ENCODE assay signal across 3 cellular contexts in genomic region chr10:95266674-95267095, GRCh38.
TF ChIP-seq lines count a peak whose summit lies in the region.

No MANE protein-coding gene starts in this region.

TF ChIP-seq in GM12891, 5 proteins besides CTCF, POLR2A, EP300 and RAD21 (continued from another document):
- TF ChIP-seq TAF1 (IDR thresholded peaks at IDR 0.05; ENCODE audit: low read depth, low read length), result no peak
- TF ChIP-seq PAX5 (IDR thresholded peaks at IDR 0.05; ENCODE audit: insufficient read depth, low read length, severe bottlenecking), result no peak
- peak; percentile 75 for TF ChIP-seq SPI1 (IDR thresholded peaks at IDR 0.05; ENCODE audit: low read depth, low read length)

TF ChIP-seq in HCT116, 20 proteins besides CTCF, POLR2A, EP300 and RAD21:
- TF ChIP-seq, protein P1, sequence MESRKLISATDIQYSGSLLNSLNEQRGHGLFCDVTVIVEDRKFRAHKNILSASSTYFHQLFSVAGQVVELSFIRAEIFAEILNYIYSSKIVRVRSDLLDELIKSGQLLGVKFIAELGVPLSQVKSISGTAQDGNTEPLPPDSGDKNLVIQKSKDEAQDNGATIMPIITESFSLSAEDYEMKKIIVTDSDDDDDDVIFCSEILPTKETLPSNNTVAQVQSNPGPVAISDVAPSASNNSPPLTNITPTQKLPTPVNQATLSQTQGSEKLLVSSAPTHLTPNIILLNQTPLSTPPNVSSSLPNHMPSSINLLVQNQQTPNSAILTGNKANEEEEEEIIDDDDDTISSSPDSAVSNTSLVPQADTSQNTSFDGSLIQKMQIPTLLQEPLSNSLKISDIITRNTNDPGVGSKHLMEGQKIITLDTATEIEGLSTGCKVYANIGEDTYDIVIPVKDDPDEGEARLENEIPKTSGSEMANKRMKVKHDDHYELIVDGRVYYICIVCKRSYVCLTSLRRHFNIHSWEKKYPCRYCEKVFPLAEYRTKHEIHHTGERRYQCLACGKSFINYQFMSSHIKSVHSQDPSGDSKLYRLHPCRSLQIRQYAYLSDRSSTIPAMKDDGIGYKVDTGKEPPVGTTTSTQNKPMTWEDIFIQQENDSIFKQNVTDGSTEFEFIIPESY (IDR thresholded peaks at IDR 0.05; ENCODE audit: extremely low read depth, insufficient replicate concordance, low read length), result no peak
- TF ChIP-seq ZNF274 (IDR thresholded peaks at IDR 0.05; ENCODE audit: low read depth, low read length), result no peak
- no peak for TF ChIP-seq TCF7L2 (IDR thresholded peaks at IDR 0.05; ENCODE audit: borderline replicate concordance, extremely low read depth, insufficient read depth, insufficient read length)
- TF ChIP-seq MAX (IDR thresholded peaks at IDR 0.05), result no peak
- no peak for TF ChIP-seq EZH2 (IDR thresholded peaks at IDR 0.05)
- TF ChIP-seq EGR1 (IDR thresholded peaks at IDR 0.05; ENCODE audit: low read depth), result no peak
- peak; percentile 50; the same call in 1 of the 2 replicates for TF ChIP-seq ATF3 (IDR thresholded peaks at IDR 0.05)
- TF ChIP-seq SRF (IDR thresholded peaks at IDR 0.05; ENCODE audit: low read depth), result no peak
- no peak for TF ChIP-seq ZFX (IDR thresholded peaks at IDR 0.05)
- no peak for TF ChIP-seq YY1 (IDR thresholded peaks at IDR 0.05; ENCODE audit: extremely low read depth, insufficient replicate concordance, low read depth, low read length)
- TF ChIP-seq JUND (IDR thresholded peaks at IDR 0.05), result peak; percentile 38
- no peak for TF ChIP-seq CBX3 (IDR thresholded peaks at IDR 0.05; ENCODE audit: low read depth)
- no peak for TF ChIP-seq ELF1 (IDR thresholded peaks at IDR 0.05; ENCODE audit: borderline replicate concordance, low read depth)
- TF ChIP-seq, protein P2, sequence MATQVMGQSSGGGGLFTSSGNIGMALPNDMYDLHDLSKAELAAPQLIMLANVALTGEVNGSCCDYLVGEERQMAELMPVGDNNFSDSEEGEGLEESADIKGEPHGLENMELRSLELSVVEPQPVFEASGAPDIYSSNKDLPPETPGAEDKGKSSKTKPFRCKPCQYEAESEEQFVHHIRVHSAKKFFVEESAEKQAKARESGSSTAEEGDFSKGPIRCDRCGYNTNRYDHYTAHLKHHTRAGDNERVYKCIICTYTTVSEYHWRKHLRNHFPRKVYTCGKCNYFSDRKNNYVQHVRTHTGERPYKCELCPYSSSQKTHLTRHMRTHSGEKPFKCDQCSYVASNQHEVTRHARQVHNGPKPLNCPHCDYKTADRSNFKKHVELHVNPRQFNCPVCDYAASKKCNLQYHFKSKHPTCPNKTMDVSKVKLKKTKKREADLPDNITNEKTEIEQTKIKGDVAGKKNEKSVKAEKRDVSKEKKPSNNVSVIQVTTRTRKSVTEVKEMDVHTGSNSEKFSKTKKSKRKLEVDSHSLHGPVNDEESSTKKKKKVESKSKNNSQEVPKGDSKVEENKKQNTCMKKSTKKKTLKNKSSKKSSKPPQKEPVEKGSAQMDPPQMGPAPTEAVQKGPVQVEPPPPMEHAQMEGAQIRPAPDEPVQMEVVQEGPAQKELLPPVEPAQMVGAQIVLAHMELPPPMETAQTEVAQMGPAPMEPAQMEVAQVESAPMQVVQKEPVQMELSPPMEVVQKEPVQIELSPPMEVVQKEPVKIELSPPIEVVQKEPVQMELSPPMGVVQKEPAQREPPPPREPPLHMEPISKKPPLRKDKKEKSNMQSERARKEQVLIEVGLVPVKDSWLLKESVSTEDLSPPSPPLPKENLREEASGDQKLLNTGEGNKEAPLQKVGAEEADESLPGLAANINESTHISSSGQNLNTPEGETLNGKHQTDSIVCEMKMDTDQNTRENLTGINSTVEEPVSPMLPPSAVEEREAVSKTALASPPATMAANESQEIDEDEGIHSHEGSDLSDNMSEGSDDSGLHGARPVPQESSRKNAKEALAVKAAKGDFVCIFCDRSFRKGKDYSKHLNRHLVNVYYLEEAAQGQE (IDR thresholded peaks at IDR 0.05; ENCODE audit: low read depth), result no peak
- peak; percentile 45 for TF ChIP-seq SP1 (IDR thresholded peaks at IDR 0.05; ENCODE audit: low read depth)

TF ChIP-seq in K562, 482 proteins besides CTCF, POLR2A, EP300 and RAD21 (continued from another document and continues in another):
- TF ChIP-seq, protein P3, sequence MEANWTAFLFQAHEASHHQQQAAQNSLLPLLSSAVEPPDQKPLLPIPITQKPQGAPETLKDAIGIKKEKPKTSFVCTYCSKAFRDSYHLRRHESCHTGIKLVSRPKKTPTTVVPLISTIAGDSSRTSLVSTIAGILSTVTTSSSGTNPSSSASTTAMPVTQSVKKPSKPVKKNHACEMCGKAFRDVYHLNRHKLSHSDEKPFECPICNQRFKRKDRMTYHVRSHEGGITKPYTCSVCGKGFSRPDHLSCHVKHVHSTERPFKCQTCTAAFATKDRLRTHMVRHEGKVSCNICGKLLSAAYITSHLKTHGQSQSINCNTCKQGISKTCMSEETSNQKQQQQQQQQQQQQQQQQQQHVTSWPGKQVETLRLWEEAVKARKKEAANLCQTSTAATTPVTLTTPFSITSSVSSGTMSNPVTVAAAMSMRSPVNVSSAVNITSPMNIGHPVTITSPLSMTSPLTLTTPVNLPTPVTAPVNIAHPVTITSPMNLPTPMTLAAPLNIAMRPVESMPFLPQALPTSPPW (CRISPR knock-in tag; IDR thresholded peaks at IDR 0.05), result peak; percentile 26; the same call in 1 of the 2 replicates
- TF ChIP-seq TCF3 (CRISPR knock-in tag; IDR thresholded peaks at IDR 0.05) (peak; percentile 68), ARID1B (IDR thresholded peaks at IDR 0.05) (peak; percentile 84), ZEB2 (IDR thresholded peaks at IDR 0.05) (peak; percentile 83; the same call in 1 of the 2 replicates), CREM (IDR thresholded peaks at IDR 0.05; ENCODE audit: low read depth) (peak; percentile 35; the same call in 1 of the 2 replicates), ELF1 (tag; IDR thresholded peaks at IDR 0.05) (peak; percentile 75), ZNF212 (CRISPR knock-in tag; IDR thresholded peaks at IDR 0.05) (no peak), TEAD4 (IDR thresholded peaks at IDR 0.05; ENCODE audit: low read length) (peak; percentile 81), TEAD4 (CRISPR knock-in tag; IDR thresholded peaks at IDR 0.05; ENCODE audit: borderline replicate concordance) (no peak), NCOR1 (IDR thresholded peaks at IDR 0.05) (peak; percentile 57; the same call in 1 of the 2 replicates), ZNF175 (CRISPR knock-in tag; IDR thresholded peaks at IDR 0.05; ENCODE audit: low read depth) (peak; percentile 68; the same call in 1 of the 2 replicates), CTCFL (IDR thresholded peaks at IDR 0.05; ENCODE audit: borderline replicate concordance, insufficient read depth, low read depth, low read length, poor library complexity, severe bottlenecking) (no peak), ARNT (IDR thresholded peaks at IDR 0.05) (peak in 1 of 2 experiments; percentile 99; a peak in 2 of 4 replicates), MXI1 (IDR thresholded peaks at IDR 0.05; ENCODE audit: low read depth, low read length) (peak; percentile 61; the same call in 1 of the 2 replicates), BMI1 (IDR thresholded peaks at IDR 0.05; ENCODE audit: low read length) (0 out of 2 replicates have a peak, but pooled peaks have one; percentile 47), POLR2H (tag; IDR thresholded peaks at IDR 0.05; ENCODE audit: low read depth) (0 out of 2 replicates have a peak, but pooled peaks have one; percentile 16), HDAC2 (IDR thresholded peaks at IDR 0.05) (peak; percentile 41; the same call in 1 of the 2 replicates), USF2 (CRISPR knock-in tag; IDR thresholded peaks at IDR 0.05) (no peak), CTBP1 (IDR thresholded peaks at IDR 0.05; ENCODE audit: borderline replicate concordance) (peak; percentile 52; the same call in 1 of the 2 replicates), TEAD1 (CRISPR knock-in tag; IDR thresholded peaks at IDR 0.05) (peak in 1 of 2 experiments; percentile 5; a peak in 1 of 4 replicates), JUN (IDR thresholded peaks at IDR 0.05; ENCODE audit: borderline replicate concordance, low read depth, low read length) (peak; percentile 86), JUN (CRISPR knock-in tag; IDR thresholded peaks at IDR 0.05; ENCODE audit: borderline replicate concordance) (no peak), RBFOX2 (IDR thresholded peaks at IDR 0.05; ENCODE audit: low read depth, low read length) (no peak), PRDM10 (IDR thresholded peaks at IDR 0.05; ENCODE audit: partially characterized antibody) (peak; percentile 17), GABPA (tag; conservative IDR thresholded peaks at IDR 0.05; ENCODE audit: low read depth) (peak; percentile 43; the same call in 1 of the 2 replicates), SMARCE1 (IDR thresholded peaks at IDR 0.05) (peak; percentile 79), JUND (IDR thresholded peaks at IDR 0.05; ENCODE audit: borderline replicate concordance, low read depth, low read length) (peak; percentile 92), JUND (tag; IDR thresholded peaks at IDR 0.05; ENCODE audit: borderline replicate concordance, low read depth, low read length) (peak; percentile 98)
- TF ChIP-seq, protein P4, sequence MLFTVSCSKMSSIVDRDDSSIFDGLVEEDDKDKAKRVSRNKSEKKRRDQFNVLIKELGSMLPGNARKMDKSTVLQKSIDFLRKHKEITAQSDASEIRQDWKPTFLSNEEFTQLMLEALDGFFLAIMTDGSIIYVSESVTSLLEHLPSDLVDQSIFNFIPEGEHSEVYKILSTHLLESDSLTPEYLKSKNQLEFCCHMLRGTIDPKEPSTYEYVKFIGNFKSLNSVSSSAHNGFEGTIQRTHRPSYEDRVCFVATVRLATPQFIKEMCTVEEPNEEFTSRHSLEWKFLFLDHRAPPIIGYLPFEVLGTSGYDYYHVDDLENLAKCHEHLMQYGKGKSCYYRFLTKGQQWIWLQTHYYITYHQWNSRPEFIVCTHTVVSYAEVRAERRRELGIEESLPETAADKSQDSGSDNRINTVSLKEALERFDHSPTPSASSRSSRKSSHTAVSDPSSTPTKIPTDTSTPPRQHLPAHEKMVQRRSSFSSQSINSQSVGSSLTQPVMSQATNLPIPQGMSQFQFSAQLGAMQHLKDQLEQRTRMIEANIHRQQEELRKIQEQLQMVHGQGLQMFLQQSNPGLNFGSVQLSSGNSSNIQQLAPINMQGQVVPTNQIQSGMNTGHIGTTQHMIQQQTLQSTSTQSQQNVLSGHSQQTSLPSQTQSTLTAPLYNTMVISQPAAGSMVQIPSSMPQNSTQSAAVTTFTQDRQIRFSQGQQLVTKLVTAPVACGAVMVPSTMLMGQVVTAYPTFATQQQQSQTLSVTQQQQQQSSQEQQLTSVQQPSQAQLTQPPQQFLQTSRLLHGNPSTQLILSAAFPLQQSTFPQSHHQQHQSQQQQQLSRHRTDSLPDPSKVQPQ (CRISPR knock-in tag; IDR thresholded peaks at IDR 0.05; ENCODE audit: borderline replicate concordance), result no peak
- TF ChIP-seq, protein P5, sequence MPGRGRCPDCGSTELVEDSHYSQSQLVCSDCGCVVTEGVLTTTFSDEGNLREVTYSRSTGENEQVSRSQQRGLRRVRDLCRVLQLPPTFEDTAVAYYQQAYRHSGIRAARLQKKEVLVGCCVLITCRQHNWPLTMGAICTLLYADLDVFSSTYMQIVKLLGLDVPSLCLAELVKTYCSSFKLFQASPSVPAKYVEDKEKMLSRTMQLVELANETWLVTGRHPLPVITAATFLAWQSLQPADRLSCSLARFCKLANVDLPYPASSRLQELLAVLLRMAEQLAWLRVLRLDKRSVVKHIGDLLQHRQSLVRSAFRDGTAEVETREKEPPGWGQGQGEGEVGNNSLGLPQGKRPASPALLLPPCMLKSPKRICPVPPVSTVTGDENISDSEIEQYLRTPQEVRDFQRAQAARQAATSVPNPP (IDR thresholded peaks at IDR 0.05; ENCODE audit: borderline replicate concordance, insufficient read depth, insufficient read length), result no peak
- TF ChIP-seq, protein P6, sequence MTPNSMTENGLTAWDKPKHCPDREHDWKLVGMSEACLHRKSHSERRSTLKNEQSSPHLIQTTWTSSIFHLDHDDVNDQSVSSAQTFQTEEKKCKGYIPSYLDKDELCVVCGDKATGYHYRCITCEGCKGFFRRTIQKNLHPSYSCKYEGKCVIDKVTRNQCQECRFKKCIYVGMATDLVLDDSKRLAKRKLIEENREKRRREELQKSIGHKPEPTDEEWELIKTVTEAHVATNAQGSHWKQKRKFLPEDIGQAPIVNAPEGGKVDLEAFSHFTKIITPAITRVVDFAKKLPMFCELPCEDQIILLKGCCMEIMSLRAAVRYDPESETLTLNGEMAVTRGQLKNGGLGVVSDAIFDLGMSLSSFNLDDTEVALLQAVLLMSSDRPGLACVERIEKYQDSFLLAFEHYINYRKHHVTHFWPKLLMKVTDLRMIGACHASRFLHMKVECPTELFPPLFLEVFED (CRISPR knock-in tag; conservative IDR thresholded peaks at IDR 0.05), result no peak
